16 cellular contexts compared by ENCODE assay signal in the genomic region with DNA sequence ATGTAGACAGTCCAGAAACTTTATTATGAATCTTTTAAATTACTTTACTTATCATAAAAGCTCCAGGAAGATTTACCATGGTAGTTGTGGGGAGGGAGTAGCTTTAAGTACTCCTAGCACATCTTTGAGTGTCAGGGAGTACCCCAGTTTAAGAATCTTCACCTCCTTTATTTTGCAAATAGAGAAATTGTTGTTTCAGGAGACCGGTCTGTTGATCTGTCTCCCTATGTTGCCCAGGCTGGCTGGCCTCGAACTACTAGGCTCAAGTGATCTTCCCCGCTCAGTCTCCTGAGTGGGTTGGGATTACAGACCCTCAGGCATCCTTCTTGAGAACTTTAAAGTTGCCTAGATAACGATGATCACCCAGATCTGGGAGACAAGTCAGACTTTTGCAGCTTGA. TPM values are rescaled to one million over a fixed set of nuclear protein-coding genes. Genes with fewer than 3 reads are reported as not detected.
DNase-seq lines count a peak whose midpoint lies in the region; ATAC-seq and TF ChIP-seq lines count a peak whose summit lies in the region.
"Had no signal": no experiment of that assay in that cellular context is flagged by ENCODE, and none has a peak within 500 bp of the region (broad histone marks: within the 10 kb centered on the region; RNA-seq: fewer than 3 reads in every experiment).

No MANE protein-coding gene starts in this region.

- no peaks in the 10 kb centered on the region for H3K9me3 ChIP-seq in T-helper 17 cell (ENCODE audit: control insufficient read depth, low read length, poor library complexity, severe bottlenecking)
- H3K9me3 ChIP-seq in endodermal cell (ENCODE audit: control insufficient read depth, low read length) = no peaks in the 10 kb centered on the region

- H3K4me1 ChIP-seq in endodermal cell (ENCODE audit: control insufficient read depth, insufficient read depth, low read length) = no peaks in the 10 kb centered on the region
- H3K4me1 ChIP-seq: BLaER1 had no signal

- H3K27me3 Mint-ChIP-seq in activated naive CD8-positive, alpha-beta T cell = no peaks in the 10 kb centered on the region
- H3K27me3 Mint-ChIP-seq in activated naive CD8-positive, alpha-beta T cell treated with anti-CD3 and anti-CD28 coated beads, Interleukin-2, amount 50 U/mL, for 24 hours = no peaks in the 10 kb centered on the region
- H3K27me3 Mint-ChIP-seq in T-helper 17 cell (no peaks in the 10 kb centered on the region), endodermal cell (ENCODE audit: insufficient read depth) (no peaks in the 10 kb centered on the region)

- H3K9me3 Mint-ChIP-seq in activated naive CD8-positive, alpha-beta T cell (ENCODE audit: low read depth) = no peaks in the 10 kb centered on the region
- no peaks in the 10 kb centered on the region for H3K9me3 Mint-ChIP-seq in activated naive CD8-positive, alpha-beta T cell treated with anti-CD3 and anti-CD28 coated beads, Interleukin-2, amount 50 U/mL, for 24 hours
- H3K9me3 Mint-ChIP-seq in endodermal cell = no peaks in the 10 kb centered on the region
- H3K9me3 Mint-ChIP-seq: CD8-positive, alpha-beta T cell had no signal

- H3K4me3 ChIP-seq in endodermal cell (ENCODE audit: low read length) = no peak overlapping the region
- H3K4me3 ChIP-seq: BLaER1, GM23248 had no signal

- peak overlapping the region; percentile 58 for H3K27ac Mint-ChIP-seq in activated naive CD8-positive, alpha-beta T cell
- no peak overlapping the region for H3K27ac Mint-ChIP-seq in activated naive CD8-positive, alpha-beta T cell treated with anti-CD3 and anti-CD28 coated beads, Interleukin-2, amount 50 U/mL, for 24 hours
- H3K27ac Mint-ChIP-seq in T-helper 17 cell = peak overlapping the region; percentile 1
- peak overlapping the region; percentile 64 for H3K27ac Mint-ChIP-seq in endodermal cell

- peaks cover 5% of the 10 kb centered on the region for H3K36me3 Mint-ChIP-seq in activated naive CD8-positive, alpha-beta T cell
- peaks cover 20% of the 10 kb centered on the region for H3K36me3 Mint-ChIP-seq in activated naive CD8-positive, alpha-beta T cell treated with anti-CD3 and anti-CD28 coated beads, Interleukin-2, amount 50 U/mL, for 24 hours (ENCODE audit: low read depth)
- H3K36me3 Mint-ChIP-seq in T-helper 17 cell (ENCODE audit: low read depth) = no peaks in the 10 kb centered on the region
- H3K36me3 Mint-ChIP-seq in endodermal cell (ENCODE audit: low read depth) = peaks cover 25% of the 10 kb centered on the region

- no peak for ATAC-seq in activated naive CD8-positive, alpha-beta T cell treated with anti-CD3 and anti-CD28 coated beads, Interleukin-2, amount 50 U/mL, for 24 hours
- ATAC-seq in T-helper 17 cell = no peak
- ATAC-seq: CD8-positive, alpha-beta T cell had no signal

- peaks cover 85% of the 10 kb centered on the region for H3K4me1 Mint-ChIP-seq in activated naive CD8-positive, alpha-beta T cell (ENCODE audit: low read depth)
- H3K4me1 Mint-ChIP-seq in activated naive CD8-positive, alpha-beta T cell treated with anti-CD3 and anti-CD28 coated beads, Interleukin-2, amount 50 U/mL, for 24 hours = peaks cover 68% of the 10 kb centered on the region
- H3K4me1 Mint-ChIP-seq in T-helper 17 cell (peaks cover 23% of the 10 kb centered on the region), endodermal cell (peaks cover 36% of the 10 kb centered on the region)

- no peak overlapping the region for H3K9ac ChIP-seq in endodermal cell (ENCODE audit: extremely low read depth, low read length, poor library complexity, severe bottlenecking)
- H3K9ac ChIP-seq: BLaER1, GM23248 had no signal

- peaks cover 31% of the 10 kb centered on the region for H3K36me3 ChIP-seq in endodermal cell (ENCODE audit: control insufficient read depth, insufficient read depth, low read length)

- no peaks in the 10 kb centered on the region for H3K27me3 ChIP-seq in endodermal cell (ENCODE audit: control insufficient read depth, insufficient read depth, low read length, poor library complexity, severe bottlenecking)
- H3K27me3 ChIP-seq: BLaER1 had no signal

- H3K4me3 Mint-ChIP-seq in activated naive CD8-positive, alpha-beta T cell = no peak overlapping the region
- H3K4me3 Mint-ChIP-seq in activated naive CD8-positive, alpha-beta T cell treated with anti-CD3 and anti-CD28 coated beads, Interleukin-2, amount 50 U/mL, for 24 hours = no peak overlapping the region
- H3K4me3 Mint-ChIP-seq in T-helper 17 cell (no peak overlapping the region), endodermal cell (no peak overlapping the region)
- H3K4me3 Mint-ChIP-seq: CD14-positive monocyte had no signal

- no peak overlapping the region for H3K27ac ChIP-seq in endodermal cell (ENCODE audit: low read depth, low read length)
- H3K27ac ChIP-seq: BLaER1, GM23248 had no signal

- no peak for DNase-seq in activated naive CD8-positive, alpha-beta T cell treated with anti-CD3 and anti-CD28 coated beads, Interleukin-2, amount 50 U/mL, for 24 hours
- DNase-seq in T-helper 17 cell (no peak), endodermal cell (no peak), T1000 (lab: John Stamatoyannopoulos, UW) (no peak), T-helper 1 cell (no peak), DMS79 treated with DMSO at 0.1 percent for 48 hours (lab: John Stamatoyannopoulos, UW) (no peak), nucleus accumbens (lab: John Stamatoyannopoulos, UW) (no peak)
- DNase-seq: 8988T; Calu3; CD8-positive, alpha-beta T cell; GDM1; GM23248; H7 had no signal

- 92 to 95% methylated on average over 4 of the region's 4 CpGs for WGBS in endodermal cell (ENCODE audit: insufficient coverage in 1 of 2, insufficient read length in 1 of 2), 2 experiments

- TF ChIP-seq CTCF in endodermal cell (conservative IDR thresholded peaks at IDR 0.05) = no peak

RNA-seq across cellular contexts. Expression of a gene that starts 11.1 kb away (rescaled TPM):
- total RNA-seq in T-helper 17 cell = 100 to 1,000 TPM; 130 to 150 TPM
- 100 to 1,000 TPM; 252 to 298 TPM for total RNA-seq in endodermal cell
- 248 TPM for polyA plus RNA-seq in endodermal cell (2013, experiment 1 of 2)
- 226 TPM for polyA plus RNA-seq in endodermal cell (2013, experiment 2 of 2)
